Comparison of ENCODE assay signal across 8 cellular contexts in the genomic region with DNA sequence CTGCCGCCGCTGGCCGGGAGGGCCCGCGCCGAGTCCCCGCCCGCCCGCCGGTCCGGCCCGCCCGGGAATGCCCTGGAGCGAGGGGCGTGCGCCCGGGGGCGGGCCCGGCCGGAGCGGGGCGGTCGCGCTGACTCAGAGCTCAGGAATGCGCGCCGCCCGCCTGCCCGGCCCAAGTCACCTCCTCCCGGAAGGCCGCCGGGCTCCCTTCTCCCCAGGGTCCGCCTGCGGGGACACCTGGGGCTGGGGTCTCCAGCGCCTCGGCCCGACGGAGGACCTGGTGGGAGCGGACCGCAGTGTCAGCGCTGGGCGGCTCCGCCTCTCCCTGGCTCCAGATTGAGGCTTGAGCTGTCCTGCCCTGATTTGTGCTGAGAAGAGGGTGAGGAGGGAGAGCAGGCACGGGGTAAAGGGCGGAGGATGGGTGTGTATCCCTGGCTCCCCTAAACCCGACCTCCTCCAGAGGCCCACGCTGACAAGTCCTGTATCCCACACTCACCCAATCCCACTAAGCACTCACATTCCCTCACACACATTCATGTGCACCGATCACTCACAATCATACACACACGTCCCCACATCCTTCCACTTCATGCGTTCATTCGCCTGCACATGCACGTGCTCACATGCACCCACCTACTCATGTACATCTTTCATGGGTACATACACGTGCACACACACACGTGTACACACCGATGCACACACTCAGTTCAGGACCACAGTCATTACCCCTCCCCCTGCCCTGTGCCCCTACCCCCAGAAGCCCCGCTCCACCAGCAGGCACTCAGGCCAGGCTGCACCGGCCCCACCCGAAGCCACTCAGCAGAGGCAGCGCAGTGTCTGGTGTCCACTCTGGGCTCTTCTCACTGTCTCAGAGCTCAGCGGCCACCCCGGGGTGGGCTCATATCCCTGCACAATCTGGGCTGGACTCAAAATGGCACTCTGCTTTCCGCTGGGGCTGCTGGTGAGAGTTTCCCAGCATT. TPM values are rescaled to one million over a fixed set of nuclear protein-coding genes. Genes with fewer than 3 reads are reported as not detected.
DNase-seq lines count a peak whose midpoint lies in the region; ATAC-seq and TF ChIP-seq lines count a peak whose summit lies in the region.

A gene with protein sequence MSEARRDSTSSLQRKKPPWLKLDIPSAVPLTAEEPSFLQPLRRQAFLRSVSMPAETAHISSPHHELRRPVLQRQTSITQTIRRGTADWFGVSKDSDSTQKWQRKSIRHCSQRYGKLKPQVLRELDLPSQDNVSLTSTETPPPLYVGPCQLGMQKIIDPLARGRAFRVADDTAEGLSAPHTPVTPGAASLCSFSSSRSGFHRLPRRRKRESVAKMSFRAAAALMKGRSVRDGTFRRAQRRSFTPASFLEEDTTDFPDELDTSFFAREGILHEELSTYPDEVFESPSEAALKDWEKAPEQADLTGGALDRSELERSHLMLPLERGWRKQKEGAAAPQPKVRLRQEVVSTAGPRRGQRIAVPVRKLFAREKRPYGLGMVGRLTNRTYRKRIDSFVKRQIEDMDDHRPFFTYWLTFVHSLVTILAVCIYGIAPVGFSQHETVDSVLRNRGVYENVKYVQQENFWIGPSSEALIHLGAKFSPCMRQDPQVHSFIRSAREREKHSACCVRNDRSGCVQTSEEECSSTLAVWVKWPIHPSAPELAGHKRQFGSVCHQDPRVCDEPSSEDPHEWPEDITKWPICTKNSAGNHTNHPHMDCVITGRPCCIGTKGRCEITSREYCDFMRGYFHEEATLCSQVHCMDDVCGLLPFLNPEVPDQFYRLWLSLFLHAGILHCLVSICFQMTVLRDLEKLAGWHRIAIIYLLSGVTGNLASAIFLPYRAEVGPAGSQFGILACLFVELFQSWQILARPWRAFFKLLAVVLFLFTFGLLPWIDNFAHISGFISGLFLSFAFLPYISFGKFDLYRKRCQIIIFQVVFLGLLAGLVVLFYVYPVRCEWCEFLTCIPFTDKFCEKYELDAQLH (minus strand): TSS at position 71 of the 977 bp plus-strand sequence. CDS start 7,616 bp downstream, outside the sequence.

- H3K27me3 ChIP-seq in osteoblast (ENCODE audit: insufficient read depth, low read length), result no peaks in the 10 kb centered on the region

- H3K36me3 Mint-ChIP-seq in activated T-helper 1 cell treated with anti-CD3 and anti-CD28 coated beads, Interleukin-12 subunit alpha, Interleukin-12 subunit beta, Interleukin-2, Interleukin-4 antibody, amounts not matched to agents 30 ng/mL and 10 ng/mL and 1 ng/mL, durations not matched to agents 14 hours and 24 hours and 36 hours (ENCODE audit: low read depth), result peaks cover 2% of the 10 kb centered on the region
- no peaks in the 10 kb centered on the region for H3K36me3 Mint-ChIP-seq in glutamatergic neuron (ENCODE audit: unreplicated experiment)

- H4K20me1 ChIP-seq in osteoblast (ENCODE audit: insufficient read depth, low read length), result peaks cover 38% of the 10 kb centered on the region

- peaks cover 17% of the 10 kb centered on the region for H3K4me1 Mint-ChIP-seq in activated T-helper 1 cell treated with anti-CD3 and anti-CD28 coated beads, Interleukin-12 subunit alpha, Interleukin-12 subunit beta, Interleukin-2, Interleukin-4 antibody, amounts not matched to agents 30 ng/mL and 10 ng/mL and 1 ng/mL, durations not matched to agents 14 hours and 24 hours and 36 hours (ENCODE audit: low read depth)
- peaks cover 12% of the 10 kb centered on the region for H3K4me1 Mint-ChIP-seq in glutamatergic neuron (ENCODE audit: low read depth, unreplicated experiment)

- H3K4me3 ChIP-seq in AG04449 (ENCODE audit: low read depth, low read length), result peak within 1 kb of the TSS; percentile 76
- H3K4me3 ChIP-seq in HEK293 (ENCODE audit: low read depth, low read length), result peak within 1 kb of the TSS; percentile 51
- peak within 1 kb of the TSS; percentile 93 for H3K4me3 ChIP-seq in osteoblast (ENCODE audit: insufficient read depth, low read length)

- H3K79me2 ChIP-seq in osteoblast (ENCODE audit: insufficient read depth, low read length), result peaks cover 42% of the 10 kb centered on the region

- TF ChIP-seq CTCF in AG04449 (IDR thresholded peaks at IDR 0.05; ENCODE audit: insufficient read depth, low read length, missing control alignments), result no peak
- no peak for TF ChIP-seq CTCF in HEK293 (tag by site-specific recombination; IDR thresholded peaks at IDR 0.05)
- TF ChIP-seq CTCF in glutamatergic neuron (IDR thresholded peaks at IDR 0.05; ENCODE audit: partially characterized antibody, unreplicated experiment), result no peak
- TF ChIP-seq CTCF in osteoblast (IDR thresholded peaks at IDR 0.05; ENCODE audit: extremely low read depth, low read depth, low read length), result no peak

- no peaks in the 10 kb centered on the region for H3K9me3 Mint-ChIP-seq in activated T-helper 1 cell treated with anti-CD3 and anti-CD28 coated beads, Interleukin-12 subunit alpha, Interleukin-12 subunit beta, Interleukin-2, Interleukin-4 antibody, amounts not matched to agents 30 ng/mL and 10 ng/mL and 1 ng/mL, durations not matched to agents 14 hours and 24 hours and 36 hours
- peaks cover 3% of the 10 kb centered on the region for H3K9me3 Mint-ChIP-seq in glutamatergic neuron (ENCODE audit: unreplicated experiment)

- peak within 1 kb of the TSS; percentile 90 for H3K4me2 ChIP-seq in osteoblast (ENCODE audit: insufficient read depth, low read length)

- peak within 1 kb of the TSS; percentile 74 for H3K4me3 Mint-ChIP-seq in activated T-helper 1 cell treated with anti-CD3 and anti-CD28 coated beads, Interleukin-12 subunit alpha, Interleukin-12 subunit beta, Interleukin-2, Interleukin-4 antibody, amounts not matched to agents 30 ng/mL and 10 ng/mL and 1 ng/mL, durations not matched to agents 14 hours and 24 hours and 36 hours
- peak within 1 kb of the TSS; percentile 85 for H3K4me3 Mint-ChIP-seq in glutamatergic neuron (ENCODE audit: unreplicated experiment)

- intact Hi-C loops in activated T-helper 1 cell treated with anti-CD3 and anti-CD28 coated beads, Interleukin-12 subunit alpha, Interleukin-12 subunit beta, Interleukin-2, Interleukin-4 antibody, amounts not matched to agents 30 ng/mL and 10 ng/mL and 1 ng/mL, durations not matched to agents 14 hours and 24 hours and 36 hours (cut with micrococcal nuclease), result no loop called here

- DNase-seq in AG04449 (ENCODE audit: low read depth, low spot score), result no peak
- no peak for DNase-seq in activated T-helper 1 cell treated with anti-CD3 and anti-CD28 coated beads, Interleukin-12 subunit alpha, Interleukin-12 subunit beta, Interleukin-2, Interleukin-4 antibody, amounts not matched to agents 30 ng/mL and 10 ng/mL and 1 ng/mL, durations not matched to agents 14 hours and 24 hours and 36 hours (ENCODE audit: low spot score)
- peak; percentile 62 for DNase-seq in glutamatergic neuron
- peak; percentile 100 for DNase-seq in osteoblast (ENCODE audit: insufficient read length, low spot score, missing footprints)

- no peaks in the 10 kb centered on the region for H3K9me3 ChIP-seq in HEK293 (ENCODE audit: control insufficient read depth, insufficient read depth, low read depth, low read length)
- H3K9me3 ChIP-seq in osteoblast (ENCODE audit: low read depth, low read length), result no peaks in the 10 kb centered on the region

- POLR2A ChIA-PET in AG04449 (lab: Yijun Ruan, JAX) (interaction anchor here (1.3 to 2.3 kb wide), 3 partner anchors 11 to 17 kb away, joined by 3 to 10 read pairs (median 6); no protein-coding TSS in a partner anchor), HEK293 (lab: Yijun Ruan, JAX) (interaction anchor here (1.1 to 3.0 kb wide), 5 partner anchors 13 to 163 kb away, joined by 3 to 17 read pairs (median 4); a partner anchor contains a TSS)

- no peak for ATAC-seq in GM19455 (IDR thresholded peaks at IDR 0.05; ENCODE audit: unreplicated experiment)
- ATAC-seq in HG02642 (IDR thresholded peaks at IDR 0.05; ENCODE audit: poor library complexity, unreplicated experiment), result no peak
- ATAC-seq in GM18858 (IDR thresholded peaks at IDR 0.05; ENCODE audit: unreplicated experiment), result no peak

- H2AFZ ChIP-seq in osteoblast (ENCODE audit: low read length), result peak within 1 kb of the TSS; percentile 77

- no peak within 1 kb of the TSS for H3K27ac Mint-ChIP-seq in activated T-helper 1 cell treated with anti-CD3 and anti-CD28 coated beads, Interleukin-12 subunit alpha, Interleukin-12 subunit beta, Interleukin-2, Interleukin-4 antibody, amounts not matched to agents 30 ng/mL and 10 ng/mL and 1 ng/mL, durations not matched to agents 14 hours and 24 hours and 36 hours
- H3K27ac Mint-ChIP-seq in glutamatergic neuron (ENCODE audit: unreplicated experiment), result peak within 1 kb of the TSS; percentile 7

- CTCF ChIA-PET in AG04449 (lab: Yijun Ruan, JAX), result interaction anchor here (1.3 to 25.1 kb wide), 4 partner anchors 18 to 289 kb away, joined by 5 to 728 read pairs (median 14); no protein-coding TSS in a partner anchor
- CTCF ChIA-PET in HEK293 (lab: Yijun Ruan, JAX), result interaction anchor here (0.6 to 4.0 kb wide), 6 partner anchors 24 to 302 kb away, joined by 3 to 18 read pairs (median 4); no protein-coding TSS in a partner anchor

- H3K27me3 Mint-ChIP-seq in activated T-helper 1 cell treated with anti-CD3 and anti-CD28 coated beads, Interleukin-12 subunit alpha, Interleukin-12 subunit beta, Interleukin-2, Interleukin-4 antibody, amounts not matched to agents 30 ng/mL and 10 ng/mL and 1 ng/mL, durations not matched to agents 14 hours and 24 hours and 36 hours (ENCODE audit: insufficient read depth), result peaks cover 44% of the 10 kb centered on the region
- peaks cover 10% of the 10 kb centered on the region for H3K27me3 Mint-ChIP-seq in glutamatergic neuron (ENCODE audit: unreplicated experiment)

- H3K27ac ChIP-seq in HEK293 (ENCODE audit: extremely low read depth, low read depth, low read length) (peak within 1 kb of the TSS; percentile 47), osteoblast (ENCODE audit: low read depth, low read length) (peak within 1 kb of the TSS; percentile 60)

- H3K4me1 ChIP-seq in HEK293 (ENCODE audit: control insufficient read depth, insufficient read depth, low read length) (peaks cover 18% of the 10 kb centered on the region), osteoblast (ENCODE audit: insufficient read depth, low read length) (peaks cover 42% of the 10 kb centered on the region)

- H3K36me3 ChIP-seq in HEK293 (ENCODE audit: control insufficient read depth in 2 of 2, insufficient read depth in 1 of 2, low read length in 2 of 2), result no peaks in the 10 kb centered on the region
- no peaks in the 10 kb centered on the region for H3K36me3 ChIP-seq in osteoblast (ENCODE audit: insufficient read depth, low read length)

RNA-seq across cellular contexts. Expression of the gene that starts here (rescaled TPM):
- 0.52 and 0.96 TPM in 2 replicates for total RNA-seq in activated T-helper 1 cell treated with anti-CD3 and anti-CD28 coated beads, Interleukin-12 subunit alpha, Interleukin-12 subunit beta, Interleukin-2, Interleukin-4 antibody, amounts not matched to agents 30 ng/mL and 10 ng/mL and 1 ng/mL, durations not matched to agents 14 hours and 24 hours and 36 hours
- total RNA-seq in glutamatergic neuron (ENCODE audit: unreplicated experiment) (25.2 TPM), osteoblast (32.2 and 39.5 TPM in 2 replicates)

Comparison
In these comparisons a context has a peak if more than half of its experiments do, and no peak if none do; other contexts are left out.
1. RNA of the gene that starts here (total RNA-seq): 32.2 to 39.5 TPM in osteoblast and 25.2 TPM in glutamatergic neuron (single experiment); 0.52 to 0.96 TPM in activated T-helper 1 cell treated with anti-CD3 and anti-CD28 coated beads, Interleukin-12 subunit alpha, Interleukin-12 subunit beta, Interleukin-2, Interleukin-4 antibody, amounts not matched to agents 30 ng/mL and 10 ng/mL and 1 ng/mL, durations not matched to agents 14 hours and 24 hours and 36 hours; every median in the first group is over 10 times any median in the second.
2. DNase-seq: peak in glutamatergic neuron (single experiment) and osteoblast (single experiment); none in AG04449 (single experiment) and activated T-helper 1 cell treated with anti-CD3 and anti-CD28 coated beads, Interleukin-12 subunit alpha, Interleukin-12 subunit beta, Interleukin-2, Interleukin-4 antibody, amounts not matched to agents 30 ng/mL and 10 ng/mL and 1 ng/mL, durations not matched to agents 14 hours and 24 hours and 36 hours (single experiment).
3. Peak in every context shown above with its lines, with median percentiles within 50 percentile points of each other: H3K4me3 ChIP-seq.